In the genomic region with DNA sequence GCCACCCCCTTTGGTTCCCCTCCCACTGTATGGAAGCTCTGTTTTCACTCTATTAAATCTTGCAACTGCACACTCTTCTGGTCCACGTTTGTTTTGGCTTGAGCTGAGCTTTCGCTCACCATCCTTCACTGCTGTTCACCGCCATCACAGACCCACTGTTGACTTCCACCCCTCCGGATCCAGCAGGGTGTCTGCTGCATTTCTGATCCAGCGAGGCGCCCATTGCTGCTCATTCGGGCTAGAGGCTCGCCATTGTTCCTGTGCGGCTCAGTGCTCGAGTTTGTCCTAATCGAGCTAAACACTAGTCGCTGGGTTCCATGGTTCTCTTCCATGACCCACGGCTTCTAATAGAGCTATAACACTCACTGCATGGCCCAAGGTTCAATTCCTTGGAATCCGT, we compare ENCODE assay signal across 13 cellular contexts. TPM values are rescaled to one million over a fixed set of nuclear protein-coding genes. Genes with fewer than 3 reads are reported as not detected.
A peak's percentile ranks its signal among the peaks of the same experiment; 100 is the strongest.
DNase-seq lines count a peak whose midpoint lies in the region; ATAC-seq and TF ChIP-seq lines count a peak whose summit lies in the region.
"Had no signal": no experiment of that assay in that cellular context is flagged by ENCODE, and none has a peak within 500 bp of the region (broad histone marks: within the 10 kb centered on the region; RNA-seq: fewer than 3 reads in every experiment).

No MANE protein-coding gene starts in this region.

- TF ChIP-seq CTCF in GM23338 (conservative IDR thresholded peaks at IDR 0.05; ENCODE audit: low read depth in 2 of 2) (no peak), breast epithelium (IDR thresholded peaks at IDR 0.05) (no peak)

- H2BK12ac ChIP-seq in mesenchymal stem cell (ENCODE audit: low read length in 2 of 2): no peak overlapping the region

- H3K4me3 ChIP-seq in GM23338: no peak overlapping the region
- no peak overlapping the region for H3K4me3 ChIP-seq in breast epithelium
- no peak overlapping the region for H3K4me3 ChIP-seq in mesenchymal stem cell (ENCODE audit: insufficient read depth in 1 of 2, low read depth in 1 of 2, low read length in 2 of 2)

- no peak for ATAC-seq in GM23338
- ATAC-seq in stimulated activated memory B cell treated with anti-CD40 and anti-IgM and Interleukin-4, amounts not matched to agents 10 μg/mL and 1 μg/mL and 100 μg/mL, for 72 hours: no peak
- no peak for ATAC-seq in naive thymus-derived CD8-positive, alpha-beta T cell

- peak overlapping the region; percentile 7 for H2AK5ac ChIP-seq in mesenchymal stem cell (ENCODE audit: low read length, severe bottlenecking)

- H2AFZ ChIP-seq in GM23338 (no peak overlapping the region), mesenchymal stem cell (ENCODE audit: low read depth, low read length) (no peak overlapping the region)

- no peaks in the 10 kb centered on the region for H3K79me1 ChIP-seq in mesenchymal stem cell (replicated peaks; ENCODE audit: low read length, poor library complexity, severe bottlenecking)

- intact Hi-C loops in breast epithelium (cut with DNase I; ENCODE audit: low total_unique reads): no loop called here

- peaks cover 75% of the 10 kb centered on the region for H3K4me1 Mint-ChIP-seq in GM23338
- peaks cover 83% of the 10 kb centered on the region for H3K4me1 Mint-ChIP-seq in stimulated activated memory B cell treated with anti-CD40 and anti-IgM and Interleukin-4, amounts not matched to agents 10 μg/mL and 1 μg/mL and 100 μg/mL, for 72 hours
- H3K4me1 Mint-ChIP-seq in naive thymus-derived CD8-positive, alpha-beta T cell: peaks cover 19 to 94% (median 48%) of the 10 kb centered on the region in 4 donors

- H3K27ac Mint-ChIP-seq in GM23338: peak overlapping the region; percentile 88
- peak overlapping the region; percentile 37 for H3K27ac Mint-ChIP-seq in stimulated activated memory B cell treated with anti-CD40 and anti-IgM and Interleukin-4, amounts not matched to agents 10 μg/mL and 1 μg/mL and 100 μg/mL, for 72 hours
- no peak overlapping the region for H3K27ac Mint-ChIP-seq in naive thymus-derived CD8-positive, alpha-beta T cell
- H3K27ac Mint-ChIP-seq: CD4-positive, alpha-beta T cell had no signal

- H3K27me3 Mint-ChIP-seq in GM23338 (ENCODE audit: insufficient read depth, low read depth, poor library complexity): peaks cover 33% of the 10 kb centered on the region
- H3K27me3 Mint-ChIP-seq in stimulated activated memory B cell treated with anti-CD40 and anti-IgM and Interleukin-4, amounts not matched to agents 10 μg/mL and 1 μg/mL and 100 μg/mL, for 72 hours: no peaks in the 10 kb centered on the region
- peaks cover 0 to 16% (median 0%) of the 10 kb centered on the region in 5 donors for H3K27me3 Mint-ChIP-seq in naive thymus-derived CD8-positive, alpha-beta T cell
- H3K27me3 Mint-ChIP-seq: CD4-positive, alpha-beta T cell had no signal

- H3K36me3 ChIP-seq in GM23338 (ENCODE audit: insufficient read depth): no peaks in the 10 kb centered on the region
- no peaks in the 10 kb centered on the region for H3K36me3 ChIP-seq in breast epithelium
- peaks cover 13% of the 10 kb centered on the region in 2 experiments for H3K36me3 ChIP-seq in mesenchymal stem cell (ENCODE audit: control insufficient read depth in 1 of 2, insufficient read depth in 2 of 2, low read depth in 1 of 2, low read length in 2 of 2)

- no peak overlapping the region for H2BK15ac ChIP-seq in mesenchymal stem cell (ENCODE audit: low read depth, poor library complexity, severe bottlenecking)

- H3K4me3 Mint-ChIP-seq in GM23338: no peak overlapping the region
- H3K4me3 Mint-ChIP-seq in stimulated activated memory B cell treated with anti-CD40 and anti-IgM and Interleukin-4, amounts not matched to agents 10 μg/mL and 1 μg/mL and 100 μg/mL, for 72 hours: no peak overlapping the region
- H3K4me3 Mint-ChIP-seq in naive thymus-derived CD8-positive, alpha-beta T cell: no peak overlapping the region

- H3K9ac ChIP-seq in mesenchymal stem cell (ENCODE audit: low read length): no peak overlapping the region

- H3K9me3 ChIP-seq in breast epithelium (no peaks in the 10 kb centered on the region), mesenchymal stem cell (ENCODE audit: control insufficient read depth, low read length) (no peaks in the 10 kb centered on the region)

- H2BK5ac ChIP-seq in mesenchymal stem cell (ENCODE audit: low read depth, low read length, poor library complexity, severe bottlenecking): no peak overlapping the region

- no peaks in the 10 kb centered on the region for H3K9me3 Mint-ChIP-seq in GM23338
- no peaks in the 10 kb centered on the region for H3K9me3 Mint-ChIP-seq in stimulated activated memory B cell treated with anti-CD40 and anti-IgM and Interleukin-4, amounts not matched to agents 10 μg/mL and 1 μg/mL and 100 μg/mL, for 72 hours
- no peaks in the 10 kb centered on the region for H3K9me3 Mint-ChIP-seq in naive thymus-derived CD8-positive, alpha-beta T cell
- H3K9me3 Mint-ChIP-seq: CD4-positive, alpha-beta T cell had no signal

- DNase-seq in GM23338 (ENCODE audit: low spot score) (no peak), breast epithelium (ENCODE audit: low spot score in 2 of 2) (no peak), mesenchymal stem cell (no peak), EL (no peak), DMS53 (lab: John Stamatoyannopoulos, UW) (no peak), HUDEP-2 (lab: John Stamatoyannopoulos, UW; ENCODE audit: unreplicated experiment in 76 of 76) (no peak)
- no peak for DNase-seq in naive thymus-derived CD8-positive, alpha-beta T cell
- DNase-seq: anterior cingulate cortex; CD4-positive, alpha-beta T cell; NCI-H526; SHP77 treated with DMSO at 0.1 percent for 48 hours had no signal

- peak overlapping the region; percentile 9 for H4K91ac ChIP-seq in mesenchymal stem cell (ENCODE audit: low read length)

- H3K4me2 ChIP-seq in GM23338: no peak overlapping the region
- no peak overlapping the region for H3K4me2 ChIP-seq in mesenchymal stem cell (ENCODE audit: low read length, poor library complexity, severe bottlenecking)

- peak overlapping the region in 1 of 2 experiments; percentile 10 for H3K23ac ChIP-seq in mesenchymal stem cell (ENCODE audit: low read length in 2 of 2)

- peaks cover 35% of the 10 kb centered on the region for H3K36me3 Mint-ChIP-seq in GM23338 (ENCODE audit: low read depth)
- peaks cover 5% of the 10 kb centered on the region for H3K36me3 Mint-ChIP-seq in stimulated activated memory B cell treated with anti-CD40 and anti-IgM and Interleukin-4, amounts not matched to agents 10 μg/mL and 1 μg/mL and 100 μg/mL, for 72 hours
- peaks cover 0 to 4% (median 2%) of the 10 kb centered on the region in 3 donors for H3K36me3 Mint-ChIP-seq in naive thymus-derived CD8-positive, alpha-beta T cell

- POLR2A ChIA-PET in naive thymus-derived CD8-positive, alpha-beta T cell (lab: Charles Lee): interaction anchor here (0.9 kb wide), 1 partner anchor 750 kb away, joined by 4 read pairs; no protein-coding TSS in a partner anchor

- H4K20me1 ChIP-seq in GM23338 (replicated peaks; ENCODE audit: insufficient read depth): peaks cover 12% of the 10 kb centered on the region

- H2BK120ac ChIP-seq in mesenchymal stem cell (ENCODE audit: low read depth, low read length): no peak overlapping the region

- no peak for TF ChIP-seq POLR2A in breast epithelium (IDR thresholded peaks at IDR 0.05)

- no peak overlapping the region for H3K4ac ChIP-seq in mesenchymal stem cell (ENCODE audit: low read depth in 1 of 2, low read length in 2 of 2)

- H3K9me2 ChIP-seq in GM23338 (ENCODE audit: insufficient read depth): no peaks in the 10 kb centered on the region

- H4K8ac ChIP-seq in mesenchymal stem cell (ENCODE audit: low read length): peak overlapping the region; percentile 81

- 97% methylated on average over 14 of the region's 14 CpGs for WGBS in mesenchymal stem cell

- H3K27ac ChIP-seq in GM23338 (ENCODE audit: low read depth) (peak overlapping the region; percentile 91), breast epithelium (peak overlapping the region; percentile 96 to 99), mesenchymal stem cell (ENCODE audit: low read length, poor library complexity, severe bottlenecking) (peak overlapping the region; percentile 98)
- H3K27ac ChIP-seq: VCaP had no signal

- no peak overlapping the region for H3K18ac ChIP-seq in mesenchymal stem cell (ENCODE audit: low read depth in 1 of 2, low read length in 2 of 2)

- no peak overlapping the region for H3K14ac ChIP-seq in mesenchymal stem cell (ENCODE audit: low read length in 2 of 2)

- H3K27me3 ChIP-seq in GM23338 (ENCODE audit: insufficient read depth) (no peaks in the 10 kb centered on the region), breast epithelium (no peaks in the 10 kb centered on the region), mesenchymal stem cell (ENCODE audit: control insufficient read depth in 1 of 2, insufficient read depth in 1 of 2, low read length in 2 of 2) (no peaks in the 10 kb centered on the region)

- H3K79me2 ChIP-seq in GM23338 (replicated peaks; ENCODE audit: insufficient read depth): peaks cover 92% of the 10 kb centered on the region

- peaks cover 13% of the 10 kb centered on the region for H3F3A ChIP-seq in GM23338 (replicated peaks; ENCODE audit: low read depth)

- H3K4me1 ChIP-seq in GM23338 (ENCODE audit: insufficient read depth): peaks cover 71% of the 10 kb centered on the region
- peaks cover 30 to 34% of the 10 kb centered on the region in 2 donors for H3K4me1 ChIP-seq in breast epithelium
- H3K4me1 ChIP-seq in mesenchymal stem cell (ENCODE audit: control insufficient read depth, insufficient read depth, low read depth, low read length): peaks cover 49% of the 10 kb centered on the region

TF ChIP-seq in GM23338, 12 proteins besides CTCF, POLR2A, EP300 and RAD21:
- no peak for TF ChIP-seq CREB1 (CRISPR knock-in tag; IDR thresholded peaks at IDR 0.05; ENCODE audit: low read depth)

RNA-seq across cellular contexts. Expression of a gene that starts 42.7 kb away (rescaled TPM):
- 379 and 427 TPM in 2 replicates for total RNA-seq in GM23338 (2014; rRNA removed; shearing (Covaris generic))
- polyA plus RNA-seq in GM23338 (2016; fragmentation: Nextera tagmentation; extraction: Ambion mirVana): 54.6 and 68.9 TPM in 2 replicates
- 100 to 1,000 TPM; 182 to 296 (median 269) TPM for total RNA-seq in breast epithelium
- polyA plus RNA-seq in mesenchymal stem cell (2013, experiment 1 of 2): 259 TPM
- 250 TPM for polyA plus RNA-seq in mesenchymal stem cell (2013, experiment 2 of 2)
- total RNA-seq in naive thymus-derived CD8-positive, alpha-beta T cell: 10 to 100 TPM; 52.9 to 57.6 TPM
- 1 to 10 TPM; 3.2 to 8.5 (median 4.8) TPM for polyA plus RNA-seq in naive thymus-derived CD8-positive, alpha-beta T cell

RNA-seq across cellular contexts. Expression of a gene that starts 54.1 kb away (rescaled TPM):
- total RNA-seq in GM23338 (2014; rRNA removed; shearing (Covaris generic)): 8.0 and 20.5 TPM in 2 replicates
- 19.1 and 21.8 TPM in 2 replicates for polyA plus RNA-seq in GM23338 (2016; fragmentation: Nextera tagmentation; extraction: Ambion mirVana)
- 1 to 10 TPM in 2 of 3 donors, under 1 TPM in 1; 0.16 to 9.2 (median 4.1) TPM for total RNA-seq in breast epithelium
- polyA plus RNA-seq in mesenchymal stem cell (2013, experiment 1 of 2): 1.6 TPM
- polyA plus RNA-seq in mesenchymal stem cell (2013, experiment 2 of 2): 1.5 TPM
- 1 to 10 TPM; 8.2 TPM for total RNA-seq in naive thymus-derived CD8-positive, alpha-beta T cell
- 1 to 10 TPM; 2.0 to 6.2 (median 4.6) TPM for polyA plus RNA-seq in naive thymus-derived CD8-positive, alpha-beta T cell

Comparison
In these comparisons a context has a peak if more than half of its experiments do, and no peak if none do; other contexts are left out.
1. H3K27ac Mint-ChIP-seq: peak in GM23338 (single experiment) and stimulated activated memory B cell treated with anti-CD40 and anti-IgM and Interleukin-4, amounts not matched to agents 10 μg/mL and 1 μg/mL and 100 μg/mL, for 72 hours (single experiment); none in naive thymus-derived CD8-positive, alpha-beta T cell (0 of 10).
2. Peak in every context shown above with its lines, with median percentiles within 50 percentile points of each other: H3K27ac ChIP-seq.